In the genomic region with DNA sequence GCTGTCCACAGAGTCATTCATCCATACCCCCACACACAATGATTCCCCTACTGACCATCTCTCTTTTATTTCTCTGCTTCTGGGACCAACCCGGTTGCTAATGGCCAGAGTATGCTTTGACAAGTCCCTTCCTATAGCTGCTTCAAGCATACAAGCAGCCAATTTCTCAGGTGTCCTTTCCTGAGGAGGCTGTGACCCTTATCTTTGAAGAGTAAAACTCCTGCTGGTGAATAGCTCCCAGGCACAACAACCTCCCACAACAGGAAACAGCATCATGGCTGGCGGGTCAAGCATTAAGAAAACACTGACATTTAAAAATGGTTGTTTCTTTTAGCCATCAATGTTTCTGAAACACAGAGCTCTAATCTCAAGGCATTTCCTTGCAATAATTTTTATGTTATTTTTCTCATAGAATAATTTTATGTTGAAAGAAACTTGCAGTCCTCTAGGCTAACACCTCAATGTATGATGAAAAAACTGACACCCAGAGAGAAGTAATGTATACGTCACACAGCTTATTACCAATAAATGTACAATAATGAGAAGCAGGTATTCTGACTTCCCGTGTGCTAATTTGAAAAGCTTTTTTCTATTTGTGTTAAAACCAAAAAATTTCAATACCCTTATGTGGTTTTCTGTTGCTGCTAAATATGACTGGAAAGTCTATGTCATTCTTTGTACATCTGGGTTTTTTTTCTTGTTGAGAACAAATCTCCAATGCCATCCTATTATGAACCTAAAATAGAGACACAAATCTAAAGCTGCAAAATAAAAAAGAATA, we compare ENCODE assay signal across 11 cellular contexts. TPM values are rescaled to one million over a fixed set of nuclear protein-coding genes. Genes with fewer than 3 reads are reported as not detected.
A peak's percentile ranks its signal among the peaks of the same experiment; 100 is the strongest.
DNase-seq lines count a peak whose midpoint lies in the region; ATAC-seq and TF ChIP-seq lines count a peak whose summit lies in the region.
"Had no signal": no experiment of that assay in that cellular context is flagged by ENCODE, and none has a peak within 500 bp of the region (broad histone marks: within the 10 kb centered on the region; RNA-seq: fewer than 3 reads in every experiment).

No MANE protein-coding gene starts in this region.

- no peaks in the 10 kb centered on the region for H3K4me1 ChIP-seq in esophagus squamous epithelium

- peaks cover 9% of the 10 kb centered on the region for H3K4me1 Mint-ChIP-seq in activated naive CD8-positive, alpha-beta T cell (ENCODE audit: low read depth)
- peaks cover 18% of the 10 kb centered on the region for H3K4me1 Mint-ChIP-seq in activated naive CD8-positive, alpha-beta T cell treated with anti-CD3 and anti-CD28 coated beads for 36 hours
- H3K4me1 Mint-ChIP-seq in stimulated activated naive CD8-positive, alpha-beta T cell treated with anti-CD3 and anti-CD28 coated beads, Interleukin-15, amount 100 ng/mL, for 72 hours, result peaks cover 31% of the 10 kb centered on the region

- no peaks in the 10 kb centered on the region for H3K36me3 ChIP-seq in H7 (replicated peaks; ENCODE audit: control insufficient read depth, insufficient read depth, low read length)
- H3K36me3 ChIP-seq in esophagus squamous epithelium, result no peaks in the 10 kb centered on the region
- H3K36me3 ChIP-seq: cardiac muscle cell had no signal

- no peaks in the 10 kb centered on the region for H3K27me3 Mint-ChIP-seq in activated naive CD8-positive, alpha-beta T cell
- H3K27me3 Mint-ChIP-seq in activated naive CD8-positive, alpha-beta T cell treated with anti-CD3 and anti-CD28 coated beads for 36 hours, result peaks cover 12% of the 10 kb centered on the region
- H3K27me3 Mint-ChIP-seq in stimulated activated naive CD8-positive, alpha-beta T cell treated with anti-CD3 and anti-CD28 coated beads, Interleukin-15, amount 100 ng/mL, for 72 hours, result peaks cover 19% of the 10 kb centered on the region

- H3K36me3 Mint-ChIP-seq in activated naive CD8-positive, alpha-beta T cell, result peaks cover 2% of the 10 kb centered on the region
- H3K36me3 Mint-ChIP-seq in activated naive CD8-positive, alpha-beta T cell treated with anti-CD3 and anti-CD28 coated beads for 36 hours, result peaks cover 4% of the 10 kb centered on the region

- no peaks in the 10 kb centered on the region for H3K9me3 ChIP-seq in esophagus squamous epithelium

- H3K4me3 ChIP-seq in H7 (ENCODE audit: insufficient read depth, low read depth, low read length) (no peak overlapping the region), esophagus squamous epithelium (no peak overlapping the region)
- H3K4me3 ChIP-seq: cardiac muscle cell had no signal

- 70 to 74% methylated on average over 4 of the region's 4 CpGs for WGBS in esophagus squamous epithelium, 2 donors

- no peak for DNase-seq in activated naive CD8-positive, alpha-beta T cell treated with anti-CD3 and anti-CD28 coated beads for 36 hours
- DNase-seq in H7 (peak; percentile 22), esophagus squamous epithelium (lab: John Stamatoyannopoulos, UW) (no peak), HUDEP-2 (lab: John Stamatoyannopoulos, UW; ENCODE audit: unreplicated experiment in 76 of 76) (no peak)
- no peak for DNase-seq in stimulated activated naive CD8-positive, alpha-beta T cell treated with anti-CD3 and anti-CD28 coated beads, Interleukin-15, amount 100 ng/mL, for 72 hours
- DNase-seq in stimulated activated CD4-positive, alpha-beta T cell treated with anti-CD3 and anti-CD28 coated beads, Interleukin-4, amount 100 ng/mL, for 1 hour, result no peak
- DNase-seq: DMS153 had no signal

- H3K4me3 Mint-ChIP-seq in activated naive CD8-positive, alpha-beta T cell, result no peak overlapping the region
- no peak overlapping the region for H3K4me3 Mint-ChIP-seq in activated naive CD8-positive, alpha-beta T cell treated with anti-CD3 and anti-CD28 coated beads for 36 hours
- H3K4me3 Mint-ChIP-seq in stimulated activated naive CD8-positive, alpha-beta T cell treated with anti-CD3 and anti-CD28 coated beads, Interleukin-15, amount 100 ng/mL, for 72 hours, result peak overlapping the region in 1 of 2 donors; percentile 50

- TF ChIP-seq CTCF in esophagus squamous epithelium (IDR thresholded peaks at IDR 0.05), result no peak

- peak; percentile 69 for ATAC-seq in HG03439 (IDR thresholded peaks at IDR 0.05; ENCODE audit: unreplicated experiment)
- peak; percentile 85 for ATAC-seq in stimulated activated naive CD8-positive, alpha-beta T cell treated with anti-CD3 and anti-CD28 coated beads, Interleukin-15, amount 100 ng/mL, for 72 hours

- no peaks in the 10 kb centered on the region for H3K9me3 Mint-ChIP-seq in activated naive CD8-positive, alpha-beta T cell (ENCODE audit: low read depth)
- H3K9me3 Mint-ChIP-seq in activated naive CD8-positive, alpha-beta T cell treated with anti-CD3 and anti-CD28 coated beads for 36 hours, result no peaks in the 10 kb centered on the region
- H3K9me3 Mint-ChIP-seq in stimulated activated naive CD8-positive, alpha-beta T cell treated with anti-CD3 and anti-CD28 coated beads, Interleukin-15, amount 100 ng/mL, for 72 hours, result peaks cover under 1 to 4% of the 10 kb centered on the region in 2 donors

- H3K27ac Mint-ChIP-seq in activated naive CD8-positive, alpha-beta T cell, result peak overlapping the region; percentile 13
- no peak overlapping the region for H3K27ac Mint-ChIP-seq in activated naive CD8-positive, alpha-beta T cell treated with anti-CD3 and anti-CD28 coated beads for 36 hours
- peak overlapping the region in 1 of 2 donors; percentile 89 for H3K27ac Mint-ChIP-seq in stimulated activated naive CD8-positive, alpha-beta T cell treated with anti-CD3 and anti-CD28 coated beads, Interleukin-15, amount 100 ng/mL, for 72 hours

- H3K27ac ChIP-seq in esophagus squamous epithelium, result no peak overlapping the region
- H3K27ac ChIP-seq: cardiac muscle cell, epithelial cell of prostate had no signal

- intact Hi-C loops in esophagus squamous epithelium (cut with DNase I), result no loop called here

- H3K27me3 ChIP-seq in H7 (ENCODE audit: control insufficient read depth, insufficient read depth, low read length) (no peaks in the 10 kb centered on the region), esophagus squamous epithelium (peaks cover 0 to 5% (median 0%) of the 10 kb centered on the region in 4 donors)
- H3K27me3 ChIP-seq: cardiac muscle cell had no signal

- no peak for TF ChIP-seq POLR2A in esophagus squamous epithelium (IDR thresholded peaks at IDR 0.05)

RNA-seq across cellular contexts. Expression of gene PAM, which starts 7.5 kb away (rescaled TPM):
- 10 to 100 TPM; 42.0 to 54.0 TPM for total RNA-seq in activated naive CD8-positive, alpha-beta T cell treated with anti-CD3 and anti-CD28 coated beads for 36 hours
- 33.7 and 33.9 TPM in 2 replicates for total RNA-seq in H7 (2014; rRNA removed; shearing (Covaris generic))
- total RNA-seq in esophagus squamous epithelium, result 10 to 100 TPM; 33.0 to 88.5 (median 53.8) TPM
